1 cellular context compared by ENCODE assay signal in genomic region chr10:126262971-126263370, GRCh38.
TF ChIP-seq lines count a peak whose summit lies in the region.

No MANE protein-coding gene starts in this region.

TF ChIP-seq in SK-N-SH, 30 proteins besides CTCF, POLR2A, EP300 and RAD21 (continued from another document):
- TF ChIP-seq FOSL2 (IDR thresholded peaks at IDR 0.05; ENCODE audit: borderline replicate concordance, low read depth) (no peak), REST (IDR thresholded peaks at IDR 0.05; ENCODE audit: low read depth, low read length) (no peak), IRF3 (IDR thresholded peaks at IDR 0.05; ENCODE audit: low read depth, low read length) (no peak), TAF1 (IDR thresholded peaks at IDR 0.05; ENCODE audit: borderline replicate concordance, low read depth, low read length) (no peak), MXI1 (IDR thresholded peaks at IDR 0.05; ENCODE audit: low read depth, low read length) (no peak), ELF1 (IDR thresholded peaks at IDR 0.05) (no peak), EZH2phosphoT487 (IDR thresholded peaks at IDR 0.05; ENCODE audit: borderline replicate concordance, low read depth) (no peak)
